In the genomic region with DNA sequence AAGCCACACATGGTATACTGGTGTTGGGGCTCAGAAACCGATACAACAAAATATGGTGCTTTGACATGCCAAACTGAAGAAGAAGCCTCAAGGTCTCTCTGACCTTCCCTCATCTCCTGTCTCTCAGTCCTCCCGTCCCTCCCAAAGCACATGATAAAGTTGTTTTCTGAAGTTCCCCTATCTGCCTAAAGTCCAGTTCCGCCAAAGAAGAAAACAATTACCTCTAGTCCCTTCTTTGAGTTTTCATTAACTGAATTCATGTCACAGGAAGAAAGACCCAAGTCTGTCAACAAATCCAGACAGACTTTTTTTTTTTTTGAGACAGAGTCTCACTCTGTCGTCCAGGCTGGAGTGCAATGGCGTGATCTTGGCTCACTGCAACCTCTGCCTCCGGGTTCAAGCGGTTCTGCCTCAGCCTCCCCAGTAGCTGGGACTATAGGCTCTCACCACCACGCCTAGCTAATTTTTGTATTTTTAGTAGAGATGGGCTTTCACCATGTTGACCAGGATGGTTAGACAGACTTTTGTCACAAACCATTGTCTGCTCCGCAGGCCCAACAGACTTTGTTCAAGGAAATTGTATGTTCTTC, we compare ENCODE assay signal across 1 cellular context.
TF ChIP-seq lines count a peak whose summit lies in the region.

No MANE protein-coding gene starts in this region.

TF ChIP-seq in HepG2, 621 proteins besides CTCF, POLR2A, EP300 and RAD21 (continued from another document and continues in another):
- TF ChIP-seq GFI1 (CRISPR knock-in tag; IDR thresholded peaks at IDR 0.05; ENCODE audit: borderline replicate concordance) (peak; percentile 46; the same call in 1 of the 2 replicates), CBX1 (IDR thresholded peaks at IDR 0.05; ENCODE audit: low read depth) (no peak), SOX13 (IDR thresholded peaks at IDR 0.05) (no peak), SOX13 (CRISPR knock-in tag; conservative IDR thresholded peaks at IDR 0.05 in 1 of 2, IDR thresholded peaks at IDR 0.05 in 1 of 2) (peak in 1 of 2 experiments; percentile 64; a peak in 2 of 4 replicates), ETV5 (CRISPR knock-in tag; IDR thresholded peaks at IDR 0.05; ENCODE audit: borderline replicate concordance) (peak; percentile 73; the same call in 1 of the 2 replicates), CREM (IDR thresholded peaks at IDR 0.05) (0 out of 2 replicates have a peak, but pooled peaks have one; percentile 13), CREM (CRISPR knock-in tag; IDR thresholded peaks at IDR 0.05) (no peak), ZBTB3 (CRISPR knock-in tag; IDR thresholded peaks at IDR 0.05; ENCODE audit: borderline replicate concordance, low read depth) (no peak), ELF3 (CRISPR knock-in tag; IDR thresholded peaks at IDR 0.05) (peak; percentile 40), GATAD2A (CRISPR knock-in tag; IDR thresholded peaks at IDR 0.05) (peak; percentile 69), THAP11 (CRISPR knock-in tag; IDR thresholded peaks at IDR 0.05) (0 out of 2 replicates have a peak, but pooled peaks have one; percentile 16), FOXO1 (CRISPR knock-in tag; IDR thresholded peaks at IDR 0.05) (peak; percentile 55; the same call in 1 of the 2 replicates), ZNF124 (CRISPR knock-in tag; IDR thresholded peaks at IDR 0.05) (no peak), HNF4A (CRISPR knock-in tag; IDR thresholded peaks at IDR 0.05) (peak; percentile 61), HMG20A (CRISPR knock-in tag; IDR thresholded peaks at IDR 0.05; ENCODE audit: borderline replicate concordance) (peak; percentile 55; the same call in 1 of the 2 replicates), ZNF317 (CRISPR knock-in tag; IDR thresholded peaks at IDR 0.05) (no peak), MIXL1 (CRISPR knock-in tag; IDR thresholded peaks at IDR 0.05) (peak; percentile 34; the same call in 1 of the 2 replicates), ZNF263 (CRISPR knock-in tag; IDR thresholded peaks at IDR 0.05) (peak; percentile 82), CENPX (CRISPR knock-in tag; IDR thresholded peaks at IDR 0.05) (no peak), ZSCAN9 (CRISPR knock-in tag; IDR thresholded peaks at IDR 0.05; ENCODE audit: borderline replicate concordance) (0 out of 2 replicates have a peak, but pooled peaks have one; percentile 17), ZNF674 (CRISPR knock-in tag; IDR thresholded peaks at IDR 0.05; ENCODE audit: low read depth) (no peak), FOXK1 (CRISPR knock-in tag; IDR thresholded peaks at IDR 0.05; ENCODE audit: borderline replicate concordance, low read depth) (no peak), REL (CRISPR knock-in tag; conservative IDR thresholded peaks at IDR 0.05) (no peak), HNF4G (IDR thresholded peaks at IDR 0.05; ENCODE audit: borderline replicate concordance, low read depth, low read length) (no peak), HNF4G (CRISPR knock-in tag; IDR thresholded peaks at IDR 0.05; ENCODE audit: borderline replicate concordance, low read depth) (peak; percentile 45; the same call in 1 of the 2 replicates), SOX5 (CRISPR knock-in tag; IDR thresholded peaks at IDR 0.05; ENCODE audit: borderline replicate concordance) (peak; percentile 74; the same call in 1 of the 2 replicates), SP5 (CRISPR knock-in tag; IDR thresholded peaks at IDR 0.05; ENCODE audit: borderline replicate concordance, low read depth) (peak; percentile 41; the same call in 1 of the 2 replicates), IRF2 (CRISPR knock-in tag; IDR thresholded peaks at IDR 0.05) (0 out of 2 replicates have a peak, but pooled peaks have one; percentile 6), SSRP1 (CRISPR knock-in tag; IDR thresholded peaks at IDR 0.05) (no peak), MED1 (CRISPR knock-in tag; IDR thresholded peaks at IDR 0.05) (peak; percentile 79), HDAC2 (CRISPR knock-in tag; IDR thresholded peaks at IDR 0.05) (0 out of 2 replicates have a peak, but pooled peaks have one; percentile 16), NR2F6 (IDR thresholded peaks at IDR 0.05) (no peak), NR2F6 (CRISPR knock-in tag; IDR thresholded peaks at IDR 0.05) (peak; percentile 43; the same call in 1 of the 2 replicates), NCOA2 (CRISPR knock-in tag; IDR thresholded peaks at IDR 0.05) (peak; percentile 62), ZNF24 (IDR thresholded peaks at IDR 0.05) (no peak), ZNF251 (CRISPR knock-in tag; IDR thresholded peaks at IDR 0.05) (no peak), SAP130 (CRISPR knock-in tag; IDR thresholded peaks at IDR 0.05; ENCODE audit: low read depth) (peak; percentile 50; the same call in 1 of the 2 replicates), RXRB (CRISPR knock-in tag; IDR thresholded peaks at IDR 0.05; ENCODE audit: borderline replicate concordance) (peak; percentile 58; the same call in 1 of the 2 replicates), AGO1 (IDR thresholded peaks at IDR 0.05; ENCODE audit: low read depth, low read length, poor library complexity, severe bottlenecking) (no peak), ATAD3A (CRISPR knock-in tag; IDR thresholded peaks at IDR 0.05) (no peak), MED8 (CRISPR knock-in tag; IDR thresholded peaks at IDR 0.05; ENCODE audit: insufficient replicate concordance) (no peak), NFYC (CRISPR knock-in tag; IDR thresholded peaks at IDR 0.05) (no peak), KDM6A (CRISPR knock-in tag; IDR thresholded peaks at IDR 0.05; ENCODE audit: low read depth) (0 out of 2 replicates have a peak, but pooled peaks have one; percentile 17), ZMYM3 (CRISPR knock-in tag; IDR thresholded peaks at IDR 0.05) (peak; percentile 51), GATA4 (IDR thresholded peaks at IDR 0.05; ENCODE audit: borderline replicate concordance, low read depth) (peak; percentile 33; the same call in 1 of the 2 replicates)
- TF ChIP-seq, protein P1, sequence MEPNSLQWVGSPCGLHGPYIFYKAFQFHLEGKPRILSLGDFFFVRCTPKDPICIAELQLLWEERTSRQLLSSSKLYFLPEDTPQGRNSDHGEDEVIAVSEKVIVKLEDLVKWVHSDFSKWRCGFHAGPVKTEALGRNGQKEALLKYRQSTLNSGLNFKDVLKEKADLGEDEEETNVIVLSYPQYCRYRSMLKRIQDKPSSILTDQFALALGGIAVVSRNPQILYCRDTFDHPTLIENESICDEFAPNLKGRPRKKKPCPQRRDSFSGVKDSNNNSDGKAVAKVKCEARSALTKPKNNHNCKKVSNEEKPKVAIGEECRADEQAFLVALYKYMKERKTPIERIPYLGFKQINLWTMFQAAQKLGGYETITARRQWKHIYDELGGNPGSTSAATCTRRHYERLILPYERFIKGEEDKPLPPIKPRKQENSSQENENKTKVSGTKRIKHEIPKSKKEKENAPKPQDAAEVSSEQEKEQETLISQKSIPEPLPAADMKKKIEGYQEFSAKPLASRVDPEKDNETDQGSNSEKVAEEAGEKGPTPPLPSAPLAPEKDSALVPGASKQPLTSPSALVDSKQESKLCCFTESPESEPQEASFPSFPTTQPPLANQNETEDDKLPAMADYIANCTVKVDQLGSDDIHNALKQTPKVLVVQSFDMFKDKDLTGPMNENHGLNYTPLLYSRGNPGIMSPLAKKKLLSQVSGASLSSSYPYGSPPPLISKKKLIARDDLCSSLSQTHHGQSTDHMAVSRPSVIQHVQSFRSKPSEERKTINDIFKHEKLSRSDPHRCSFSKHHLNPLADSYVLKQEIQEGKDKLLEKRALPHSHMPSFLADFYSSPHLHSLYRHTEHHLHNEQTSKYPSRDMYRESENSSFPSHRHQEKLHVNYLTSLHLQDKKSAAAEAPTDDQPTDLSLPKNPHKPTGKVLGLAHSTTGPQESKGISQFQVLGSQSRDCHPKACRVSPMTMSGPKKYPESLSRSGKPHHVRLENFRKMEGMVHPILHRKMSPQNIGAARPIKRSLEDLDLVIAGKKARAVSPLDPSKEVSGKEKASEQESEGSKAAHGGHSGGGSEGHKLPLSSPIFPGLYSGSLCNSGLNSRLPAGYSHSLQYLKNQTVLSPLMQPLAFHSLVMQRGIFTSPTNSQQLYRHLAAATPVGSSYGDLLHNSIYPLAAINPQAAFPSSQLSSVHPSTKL (CRISPR knock-in tag; IDR thresholded peaks at IDR 0.05): peak; percentile 58; the same call in 1 of the 2 replicates
- TF ChIP-seq, protein P2, sequence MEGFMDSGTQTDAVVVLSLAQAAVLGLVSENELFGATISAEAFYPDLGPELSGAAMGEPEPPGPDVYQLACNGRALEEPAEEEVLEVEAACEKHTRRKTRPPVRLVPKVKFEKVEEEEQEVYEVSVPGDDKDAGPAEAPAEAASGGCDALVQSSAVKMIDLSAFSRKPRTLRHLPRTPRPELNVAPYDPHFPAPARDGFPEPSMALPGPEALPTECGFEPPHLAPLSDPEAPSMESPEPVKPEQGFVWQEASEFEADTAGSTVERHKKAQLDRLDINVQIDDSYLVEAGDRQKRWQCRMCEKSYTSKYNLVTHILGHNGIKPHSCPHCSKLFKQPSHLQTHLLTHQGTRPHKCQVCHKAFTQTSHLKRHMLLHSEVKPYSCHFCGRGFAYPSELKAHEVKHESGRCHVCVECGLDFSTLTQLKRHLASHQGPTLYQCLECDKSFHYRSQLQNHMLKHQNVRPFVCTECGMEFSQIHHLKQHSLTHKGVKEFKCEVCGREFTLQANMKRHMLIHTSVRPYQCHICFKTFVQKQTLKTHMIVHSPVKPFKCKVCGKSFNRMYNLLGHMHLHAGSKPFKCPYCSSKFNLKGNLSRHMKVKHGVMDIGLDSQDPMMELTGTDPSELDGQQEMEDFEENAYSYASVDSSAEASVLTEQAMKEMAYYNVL (CRISPR knock-in tag; IDR thresholded peaks at IDR 0.05; ENCODE audit: borderline replicate concordance): peak; percentile 72; the same call in 1 of the 2 replicates
- TF ChIP-seq, protein P3, sequence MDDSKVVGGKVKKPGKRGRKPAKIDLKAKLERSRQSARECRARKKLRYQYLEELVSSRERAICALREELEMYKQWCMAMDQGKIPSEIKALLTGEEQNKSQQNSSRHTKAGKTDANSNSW (CRISPR knock-in tag; IDR thresholded peaks at IDR 0.05; ENCODE audit: borderline replicate concordance): no peak
- TF ChIP-seq, protein P4, sequence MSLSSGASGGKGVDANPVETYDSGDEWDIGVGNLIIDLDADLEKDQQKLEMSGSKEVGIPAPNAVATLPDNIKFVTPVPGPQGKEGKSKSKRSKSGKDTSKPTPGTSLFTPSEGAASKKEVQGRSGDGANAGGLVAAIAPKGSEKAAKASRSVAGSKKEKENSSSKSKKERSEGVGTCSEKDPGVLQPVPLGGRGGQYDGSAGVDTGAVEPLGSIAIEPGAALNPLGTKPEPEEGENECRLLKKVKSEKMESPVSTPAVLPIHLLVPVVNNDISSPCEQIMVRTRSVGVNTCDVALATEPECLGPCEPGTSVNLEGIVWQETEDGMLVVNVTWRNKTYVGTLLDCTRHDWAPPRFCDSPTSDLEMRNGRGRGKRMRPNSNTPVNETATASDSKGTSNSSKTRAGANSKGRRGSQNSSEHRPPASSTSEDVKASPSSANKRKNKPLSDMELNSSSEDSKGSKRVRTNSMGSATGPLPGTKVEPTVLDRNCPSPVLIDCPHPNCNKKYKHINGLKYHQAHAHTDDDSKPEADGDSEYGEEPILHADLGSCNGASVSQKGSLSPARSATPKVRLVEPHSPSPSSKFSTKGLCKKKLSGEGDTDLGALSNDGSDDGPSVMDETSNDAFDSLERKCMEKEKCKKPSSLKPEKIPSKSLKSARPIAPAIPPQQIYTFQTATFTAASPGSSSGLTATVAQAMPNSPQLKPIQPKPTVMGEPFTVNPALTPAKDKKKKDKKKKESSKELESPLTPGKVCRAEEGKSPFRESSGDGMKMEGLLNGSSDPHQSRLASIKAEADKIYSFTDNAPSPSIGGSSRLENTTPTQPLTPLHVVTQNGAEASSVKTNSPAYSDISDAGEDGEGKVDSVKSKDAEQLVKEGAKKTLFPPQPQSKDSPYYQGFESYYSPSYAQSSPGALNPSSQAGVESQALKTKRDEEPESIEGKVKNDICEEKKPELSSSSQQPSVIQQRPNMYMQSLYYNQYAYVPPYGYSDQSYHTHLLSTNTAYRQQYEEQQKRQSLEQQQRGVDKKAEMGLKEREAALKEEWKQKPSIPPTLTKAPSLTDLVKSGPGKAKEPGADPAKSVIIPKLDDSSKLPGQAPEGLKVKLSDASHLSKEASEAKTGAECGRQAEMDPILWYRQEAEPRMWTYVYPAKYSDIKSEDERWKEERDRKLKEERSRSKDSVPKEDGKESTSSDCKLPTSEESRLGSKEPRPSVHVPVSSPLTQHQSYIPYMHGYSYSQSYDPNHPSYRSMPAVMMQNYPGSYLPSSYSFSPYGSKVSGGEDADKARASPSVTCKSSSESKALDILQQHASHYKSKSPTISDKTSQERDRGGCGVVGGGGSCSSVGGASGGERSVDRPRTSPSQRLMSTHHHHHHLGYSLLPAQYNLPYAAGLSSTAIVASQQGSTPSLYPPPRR (CRISPR knock-in tag; IDR thresholded peaks at IDR 0.05; ENCODE audit: borderline replicate concordance): peak; percentile 39; the same call in 1 of the 2 replicates
- TF ChIP-seq, protein P5, sequence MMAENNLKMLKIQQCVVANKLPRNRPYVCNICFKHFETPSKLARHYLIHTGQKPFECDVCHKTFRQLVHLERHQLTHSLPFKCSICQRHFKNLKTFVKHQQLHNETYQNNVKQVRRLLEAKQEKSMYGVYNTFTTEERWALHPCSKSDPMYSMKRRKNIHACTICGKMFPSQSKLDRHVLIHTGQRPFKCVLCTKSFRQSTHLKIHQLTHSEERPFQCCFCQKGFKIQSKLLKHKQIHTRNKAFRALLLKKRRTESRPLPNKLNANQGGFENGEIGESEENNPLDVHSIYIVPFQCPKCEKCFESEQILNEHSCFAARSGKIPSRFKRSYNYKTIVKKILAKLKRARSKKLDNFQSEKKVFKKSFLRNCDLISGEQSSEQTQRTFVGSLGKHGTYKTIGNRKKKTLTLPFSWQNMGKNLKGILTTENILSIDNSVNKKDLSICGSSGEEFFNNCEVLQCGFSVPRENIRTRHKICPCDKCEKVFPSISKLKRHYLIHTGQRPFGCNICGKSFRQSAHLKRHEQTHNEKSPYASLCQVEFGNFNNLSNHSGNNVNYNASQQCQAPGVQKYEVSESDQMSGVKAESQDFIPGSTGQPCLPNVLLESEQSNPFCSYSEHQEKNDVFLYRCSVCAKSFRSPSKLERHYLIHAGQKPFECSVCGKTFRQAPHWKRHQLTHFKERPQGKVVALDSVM (CRISPR knock-in tag; IDR thresholded peaks at IDR 0.05): peak; percentile 50; the same call in 1 of the 2 replicates
- TF ChIP-seq, protein P6, sequence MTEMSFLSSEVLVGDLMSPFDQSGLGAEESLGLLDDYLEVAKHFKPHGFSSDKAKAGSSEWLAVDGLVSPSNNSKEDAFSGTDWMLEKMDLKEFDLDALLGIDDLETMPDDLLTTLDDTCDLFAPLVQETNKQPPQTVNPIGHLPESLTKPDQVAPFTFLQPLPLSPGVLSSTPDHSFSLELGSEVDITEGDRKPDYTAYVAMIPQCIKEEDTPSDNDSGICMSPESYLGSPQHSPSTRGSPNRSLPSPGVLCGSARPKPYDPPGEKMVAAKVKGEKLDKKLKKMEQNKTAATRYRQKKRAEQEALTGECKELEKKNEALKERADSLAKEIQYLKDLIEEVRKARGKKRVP (CRISPR knock-in tag; IDR thresholded peaks at IDR 0.05): no peak
- TF ChIP-seq, protein P7, sequence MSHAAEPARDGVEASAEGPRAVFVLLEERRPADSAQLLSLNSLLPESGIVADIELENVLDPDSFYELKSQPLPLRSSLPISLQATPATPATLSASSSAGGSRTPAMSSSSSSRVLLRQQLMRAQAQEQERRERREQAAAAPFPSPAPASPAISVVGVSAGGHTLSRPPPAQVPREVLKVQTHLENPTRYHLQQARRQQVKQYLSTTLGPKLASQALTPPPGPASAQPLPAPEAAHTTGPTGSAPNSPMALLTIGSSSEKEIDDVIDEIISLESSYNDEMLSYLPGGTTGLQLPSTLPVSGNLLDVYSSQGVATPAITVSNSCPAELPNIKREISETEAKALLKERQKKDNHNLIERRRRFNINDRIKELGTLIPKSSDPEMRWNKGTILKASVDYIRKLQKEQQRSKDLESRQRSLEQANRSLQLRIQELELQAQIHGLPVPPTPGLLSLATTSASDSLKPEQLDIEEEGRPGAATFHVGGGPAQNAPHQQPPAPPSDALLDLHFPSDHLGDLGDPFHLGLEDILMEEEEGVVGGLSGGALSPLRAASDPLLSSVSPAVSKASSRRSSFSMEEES (CRISPR knock-in tag; IDR thresholded peaks at IDR 0.05): peak; percentile 91
